In genomic region chr10:90751107-90751997, GRCh38 we compare ENCODE assay signal across 8 cellular contexts.
DNase-seq lines count a peak whose midpoint lies in the region; ATAC-seq and TF ChIP-seq lines count a peak whose summit lies in the region.

No MANE protein-coding gene starts in this region.

- H3K79me2 ChIP-seq in OCI-LY7 (ENCODE audit: insufficient read depth, low read depth, low read length) = no peaks in the 10 kb centered on the region

- H3K36me3 ChIP-seq in OCI-LY7 (ENCODE audit: insufficient read depth, low read length) (no peaks in the 10 kb centered on the region), adipocyte (ENCODE audit: control insufficient read depth, insufficient read depth, low read length, severe bottlenecking) (no peaks in the 10 kb centered on the region)

- ATAC-seq in Right ventricle myocardium superior (ENCODE audit: poor library complexity) = peak; percentile 70
- no peak for ATAC-seq in Right ventricle myocardium inferior
- peak; percentile 79 for ATAC-seq in HG02852 (IDR thresholded peaks at IDR 0.05; ENCODE audit: unreplicated experiment)

- no peak overlapping the region for H2AFZ ChIP-seq in OCI-LY7 (ENCODE audit: low read length)

- H3K9ac ChIP-seq in adipocyte (ENCODE audit: low read length) = no peak overlapping the region

- DNase-seq in Right ventricle myocardium superior = no peak
- DNase-seq in Right ventricle myocardium inferior (ENCODE audit: missing footprints) = no peak
- peak; percentile 44 for DNase-seq in OCI-LY7 (ENCODE audit: low spot score)
- peak; percentile 70 for DNase-seq in adipocyte (ENCODE audit: low read depth)
- DNase-seq in iPS-NIHi7 (ENCODE audit: extremely low spot score) = peak; percentile 77
- DNase-seq in stimulated activated CD4-positive, alpha-beta T cell treated with anti-CD3 and anti-CD28 coated beads, Interleukin-2, amount 100 ng/mL, for 24 hours = peak; percentile 38 to 40
- DNase-seq in activated CD4-positive, CD25-positive, alpha-beta regulatory T cell treated with anti-CD3 and anti-CD28 coated beads, Interleukin-2, amount 50 U/mL, for 72 hours = no peak

- H3K9me2 ChIP-seq in OCI-LY7 (ENCODE audit: insufficient read depth, low read length) = no peaks in the 10 kb centered on the region

- H3K27ac ChIP-seq in OCI-LY7 (ENCODE audit: low read depth, low read length, poor library complexity, severe bottlenecking) = no peak overlapping the region

- no peak overlapping the region for H3K4me2 ChIP-seq in OCI-LY7 (ENCODE audit: low read length)

- H3K4me1 ChIP-seq in OCI-LY7 (ENCODE audit: insufficient read depth, low read length, poor library complexity, severe bottlenecking) (no peaks in the 10 kb centered on the region), adipocyte (ENCODE audit: control insufficient read depth, insufficient read depth, low read length) (no peaks in the 10 kb centered on the region)

- H3K9me3 ChIP-seq in OCI-LY7 (ENCODE audit: low read length) (no peaks in the 10 kb centered on the region), adipocyte (ENCODE audit: control insufficient read depth, low read length) (peaks cover 2% of the 10 kb centered on the region)

- BruUV-seq in OCI-LY7 (replicated peaks; lab: Mats Ljungman, UMichigan) = no TSS peak

- CTCF ChIA-PET in OCI-LY7 (lab: Charles Lee; ENCODE audit: unreplicated experiment) = interaction anchor here (0.8 kb wide), 1 partner anchor 37 kb away, joined by 4 read pairs; no protein-coding TSS in a partner anchor

- POLR2A ChIA-PET in OCI-LY7 (lab: Charles Lee) = no interaction called here

- H3K4me3 ChIP-seq in OCI-LY7 (ENCODE audit: low read depth, low read length, poor library complexity, severe bottlenecking) (no peak overlapping the region), adipocyte (ENCODE audit: low read length) (no peak overlapping the region)

- peaks cover 22% of the 10 kb centered on the region for H3K27me3 ChIP-seq in adipocyte (replicated peaks; ENCODE audit: control insufficient read depth, insufficient read depth, low read length)

- H4K20me1 ChIP-seq in OCI-LY7 (ENCODE audit: insufficient read depth, low read length) = no peaks in the 10 kb centered on the region

- TF ChIP-seq CTCF in OCI-LY7 (conservative IDR thresholded peaks at IDR 0.05; ENCODE audit: low read length) = peak; percentile 86

- intact Hi-C loops in Right ventricle myocardium superior (cut with DNase I) = loop anchor here (5.0 kb wide), 1 partner anchor 106 kb away; the partner anchor contains the start of gene HTR7
- intact Hi-C loops in Right ventricle myocardium inferior (cut with DNase I) = loop anchor here (5.0 kb wide), 1 partner anchor 111 kb away; no protein-coding TSS in a partner anchor
- intact Hi-C loops in OCI-LY7 (cut with micrococcal nuclease; ENCODE audit: unreplicated experiment) = loop anchor here (1.0 to 2.0 kb wide), 2 partner anchors 37 to 112 kb away; no protein-coding TSS in a partner anchor

Comparison
In these comparisons a context has a peak if more than half of its experiments do, and no peak if none do; other contexts are left out.
1. DNase-seq: peak in OCI-LY7 (single experiment), adipocyte (single experiment), iPS-NIHi7 (single experiment) and stimulated activated CD4-positive, alpha-beta T cell treated with anti-CD3 and anti-CD28 coated beads, Interleukin-2, amount 100 ng/mL, for 24 hours (2 of 2); none in Right ventricle myocardium superior (single experiment), Right ventricle myocardium inferior (single experiment) and activated CD4-positive, CD25-positive, alpha-beta regulatory T cell treated with anti-CD3 and anti-CD28 coated beads, Interleukin-2, amount 50 U/mL, for 72 hours (single experiment).